Comparison of ENCODE assay signal across 10 cellular contexts in genomic region chr4:185865901-185866328, GRCh38. TPM values are rescaled to one million over a fixed set of nuclear protein-coding genes. Genes with fewer than 3 reads are reported as not detected.
DNase-seq lines count a peak whose midpoint lies in the region; ATAC-seq and TF ChIP-seq lines count a peak whose summit lies in the region.
"Had no signal": no experiment of that assay in that cellular context is flagged by ENCODE, and none has a peak within 500 bp of the region (broad histone marks: within the 10 kb centered on the region; RNA-seq: fewer than 3 reads in every experiment).

No MANE protein-coding gene starts in this region.

- H3K36me3 ChIP-seq in thyroid gland, result no peaks in the 10 kb centered on the region

- TF ChIP-seq POLR2A in thyroid gland (IDR thresholded peaks at IDR 0.05), result peak in 1 of 2 donors; percentile 23

- intact Hi-C loops in left cardiac atrium (cut with DNase I) (loop anchor here in 1 of 2 donors (5.0 kb wide), 1 partner anchor 146 kb away; no protein-coding TSS in a partner anchor), thyroid gland (cut with DNase I) (no loop called here)

- peaks cover 41% of the 10 kb centered on the region for H3K4me1 Mint-ChIP-seq in WTC11
- H3K4me1 Mint-ChIP-seq in activated naive CD8-positive, alpha-beta T cell treated with anti-CD3 and anti-CD28 coated beads for 36 hours, result no peaks in the 10 kb centered on the region

- no peak overlapping the region for H3K27ac Mint-ChIP-seq in WTC11
- H3K27ac Mint-ChIP-seq in activated naive CD8-positive, alpha-beta T cell treated with anti-CD3 and anti-CD28 coated beads for 36 hours, result no peak overlapping the region

- no peaks in the 10 kb centered on the region for H3K27me3 Mint-ChIP-seq in WTC11 (ENCODE audit: low read depth)
- H3K27me3 Mint-ChIP-seq in activated naive CD8-positive, alpha-beta T cell treated with anti-CD3 and anti-CD28 coated beads for 36 hours, result peaks cover 16% of the 10 kb centered on the region

- H3K4me3 ChIP-seq in thyroid gland (replicated peaks in 1 of 3), result no peak overlapping the region
- H3K4me3 ChIP-seq: psoas muscle had no signal

- DNase-seq in LHCN-M2 (ENCODE audit: low read depth) (peak; percentile 76), astrocyte of the hippocampus (ENCODE audit: low read depth, low spot score) (peak; percentile 91), left cardiac atrium (no peak), thyroid gland (peak; percentile 67 to 74), WTC11 (ENCODE audit: low spot score) (no peak)
- DNase-seq in activated naive CD8-positive, alpha-beta T cell treated with anti-CD3 and anti-CD28 coated beads for 36 hours, result no peak
- DNase-seq: H7, NCI-H1436 treated with DMSO at 0.1 percent for 48 hours, psoas muscle had no signal

- ATAC-seq in left cardiac atrium (peak; percentile 44 to 51), WTC11 (no peak), HG03571 (IDR thresholded peaks at IDR 0.05; ENCODE audit: unreplicated experiment) (no peak)
- ATAC-seq: psoas muscle had no signal

- no peaks in the 10 kb centered on the region for H3K9me3 ChIP-seq in thyroid gland
- H3K9me3 ChIP-seq: psoas muscle had no signal

- TF ChIP-seq CTCF in thyroid gland (IDR thresholded peaks at IDR 0.05) (no peak), WTC11 (IDR thresholded peaks at IDR 0.05) (no peak)

- POLR2A ChIA-PET in WTC11 (lab: Charles Lee), result interaction anchor here (0.6 kb wide), 1 partner anchor 30 kb away, joined by 9 read pairs; no protein-coding TSS in a partner anchor

- WGBS in thyroid gland, 2 donors, result 33 to 54% methylated on average over 4 of the region's 4 CpGs

- no peaks in the 10 kb centered on the region for H3K27me3 ChIP-seq in thyroid gland

- H3K27ac ChIP-seq in thyroid gland, result peak overlapping the region; percentile 67 to 81 (median 77)
- H3K27ac ChIP-seq: psoas muscle had no signal

- peaks cover 10 to 18% of the 10 kb centered on the region in 2 donors for H3K4me1 ChIP-seq in thyroid gland
- H3K4me1 ChIP-seq: psoas muscle had no signal

- no peak overlapping the region for H3K4me3 Mint-ChIP-seq in WTC11
- H3K4me3 Mint-ChIP-seq in activated naive CD8-positive, alpha-beta T cell treated with anti-CD3 and anti-CD28 coated beads for 36 hours, result no peak overlapping the region

- CTCF ChIA-PET in WTC11 (lab: Charles Lee), result no interaction called here

- no peaks in the 10 kb centered on the region for H3K36me3 Mint-ChIP-seq in WTC11
- no peaks in the 10 kb centered on the region for H3K36me3 Mint-ChIP-seq in activated naive CD8-positive, alpha-beta T cell treated with anti-CD3 and anti-CD28 coated beads for 36 hours

- H3K9me3 Mint-ChIP-seq in WTC11, result peaks cover under 1% of the 10 kb centered on the region; the same call in 1 of the 2 replicates
- H3K9me3 Mint-ChIP-seq in activated naive CD8-positive, alpha-beta T cell treated with anti-CD3 and anti-CD28 coated beads for 36 hours, result no peaks in the 10 kb centered on the region

TF ChIP-seq in WTC11, 78 proteins besides CTCF, POLR2A, EP300 and RAD21:
- TF ChIP-seq ETV6 (CRISPR knock-in tag; IDR thresholded peaks at IDR 0.05), result no peak
- no peak for TF ChIP-seq SOX15 (CRISPR knock-in tag; IDR thresholded peaks at IDR 0.05)
- TF ChIP-seq ZSCAN18 (CRISPR knock-in tag; IDR thresholded peaks at IDR 0.05), result no peak
- TF ChIP-seq TEAD4 (CRISPR knock-in tag; IDR thresholded peaks at IDR 0.05), result no peak
- TF ChIP-seq TEAD1 (CRISPR knock-in tag; IDR thresholded peaks at IDR 0.05), result no peak
- TF ChIP-seq RORB (CRISPR knock-in tag; IDR thresholded peaks at IDR 0.05), result no peak
- no peak for TF ChIP-seq USF2 (CRISPR knock-in tag; IDR thresholded peaks at IDR 0.05)
- TF ChIP-seq PRRX2 (CRISPR knock-in tag; IDR thresholded peaks at IDR 0.05), result no peak
- TF ChIP-seq E2F5 (CRISPR knock-in tag; IDR thresholded peaks at IDR 0.05), result no peak
- TF ChIP-seq NFYB (CRISPR knock-in tag; conservative IDR thresholded peaks at IDR 0.05; ENCODE audit: low read depth), result no peak
- no peak for TF ChIP-seq ZNF317 (CRISPR knock-in tag; IDR thresholded peaks at IDR 0.05; ENCODE audit: borderline replicate concordance, low read depth)
- TF ChIP-seq FOXJ3 (CRISPR knock-in tag; IDR thresholded peaks at IDR 0.05; ENCODE audit: borderline replicate concordance), result no peak
- TF ChIP-seq GRHL2 (CRISPR knock-in tag; IDR thresholded peaks at IDR 0.05; ENCODE audit: insufficient replicate concordance, severe bottlenecking), result no peak
- no peak for TF ChIP-seq TCF7 (CRISPR knock-in tag; IDR thresholded peaks at IDR 0.05; ENCODE audit: low read depth)
- no peak for TF ChIP-seq GABPB1 (CRISPR knock-in tag; IDR thresholded peaks at IDR 0.05)

RNA-seq across cellular contexts. Expression of gene SORBS2, which starts 53.9 kb away (rescaled TPM):
- total RNA-seq in LHCN-M2 (2014; rRNA removed), result 1.5 and 4.2 TPM in 2 replicates
- 7.9 TPM for polyA plus RNA-seq in LHCN-M2 (2012)
- total RNA-seq in left cardiac atrium, result 100 to 1,000 TPM; 439 to 535 TPM
- 100 to 1,000 TPM; 290 to 437 (median 377) TPM for total RNA-seq in thyroid gland
- total RNA-seq in WTC11 (2021), result 29.5 to 44.5 TPM (median 31.4 TPM) in 3 replicates
- total RNA-seq in activated naive CD8-positive, alpha-beta T cell treated with anti-CD3 and anti-CD28 coated beads for 36 hours, result not detected

Comparison
In these comparisons a context has a peak if more than half of its experiments do, and no peak if none do; other contexts are left out.
1. DNase-seq: peak in LHCN-M2 (single experiment), astrocyte of the hippocampus (single experiment) and thyroid gland (2 of 2); none in left cardiac atrium (single experiment), WTC11 (single experiment) and activated naive CD8-positive, alpha-beta T cell treated with anti-CD3 and anti-CD28 coated beads for 36 hours (single experiment).
2. ATAC-seq: peak in left cardiac atrium (2 of 2); none in WTC11 (single experiment) and HG03571 (single experiment).